19 cellular contexts compared by ENCODE assay signal in the genomic region with DNA sequence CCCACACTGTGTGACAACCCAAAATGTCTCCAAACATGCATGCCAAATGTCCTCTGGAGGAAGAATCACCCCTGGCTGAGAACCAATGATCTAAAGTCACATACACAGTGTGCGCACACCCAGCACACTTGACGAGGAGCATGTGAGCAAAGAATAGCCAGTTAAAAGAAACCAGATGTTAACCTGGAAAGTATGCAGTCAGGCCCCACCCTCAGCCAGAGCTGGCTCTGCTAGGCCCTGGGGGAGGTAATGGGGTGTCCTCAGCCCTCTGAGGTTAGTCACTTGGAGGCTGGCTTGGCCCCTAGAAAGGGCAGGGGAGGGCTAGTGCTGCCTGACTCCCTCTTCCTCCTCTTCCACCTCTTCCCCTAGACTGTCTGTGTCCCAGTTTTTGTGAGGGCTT. TPM values are rescaled to one million over a fixed set of nuclear protein-coding genes. Genes with fewer than 3 reads are reported as not detected.
A peak's percentile ranks its signal among the peaks of the same experiment; 100 is the strongest.
DNase-seq lines count a peak whose midpoint lies in the region; ATAC-seq, FAIRE-seq and TF ChIP-seq lines count a peak whose summit lies in the region.
"Had no signal": no experiment of that assay in that cellular context is flagged by ENCODE, and none has a peak within 500 bp of the region (broad histone marks: within the 10 kb centered on the region; RNA-seq: fewer than 3 reads in every experiment).

No MANE protein-coding gene starts in this region.

- peaks cover 4% of the 10 kb centered on the region for H3K27me3 ChIP-seq in astrocyte (ENCODE audit: insufficient read depth, low read length)
- H3K27me3 ChIP-seq: transverse colon had no signal

- POLR2A ChIA-PET in OCI-LY7 (lab: Charles Lee): no interaction called here

- no peak for TF ChIP-seq CTCF in astrocyte (IDR thresholded peaks at IDR 0.05; ENCODE audit: insufficient read depth, low read depth, low read length)
- TF ChIP-seq CTCF in OCI-LY7 (conservative IDR thresholded peaks at IDR 0.05; ENCODE audit: low read length): no peak

- no peaks in the 10 kb centered on the region for H4K20me1 ChIP-seq in astrocyte (ENCODE audit: insufficient read depth, low read length)
- H4K20me1 ChIP-seq in OCI-LY7 (ENCODE audit: insufficient read depth, low read length): no peaks in the 10 kb centered on the region; the same call in 1 of the 2 replicates

- FAIRE-seq in astrocyte (lab: Jason Lieb, UNC): no peak

- H3K36me3 ChIP-seq in astrocyte (ENCODE audit: insufficient read depth, low read length) (no peaks in the 10 kb centered on the region), OCI-LY7 (ENCODE audit: insufficient read depth, low read length) (no peaks in the 10 kb centered on the region)
- H3K36me3 ChIP-seq: transverse colon had no signal

- H2AFZ ChIP-seq in astrocyte (ENCODE audit: low read depth, low read length) (no peak overlapping the region), OCI-LY7 (ENCODE audit: low read length) (no peak overlapping the region)

- H3K27me3 Mint-ChIP-seq in astrocyte (ENCODE audit: low read depth, unreplicated experiment): peaks cover 37% of the 10 kb centered on the region

- no TSS peak for BruUV-seq in OCI-LY7 (replicated peaks; lab: Mats Ljungman, UMichigan)

- ATAC-seq in left ventricle myocardium superior: peak; percentile 79
- no peak for ATAC-seq in HG02571 (IDR thresholded peaks at IDR 0.05; ENCODE audit: unreplicated experiment)
- ATAC-seq: activated T-helper 17 cell treated with anti-CD3 and anti-CD28 coated beads, Interleukin-2, amount 50 U/mL, for 72 hours; naive thymus-derived CD8-positive, alpha-beta T cell had no signal

- H3K4me1 Mint-ChIP-seq in astrocyte (ENCODE audit: low read depth, unreplicated experiment): peaks cover 4% of the 10 kb centered on the region
- H3K4me1 Mint-ChIP-seq: activated T-helper 17 cell treated with anti-CD3 and anti-CD28 coated beads, Interleukin-2, amount 50 U/mL, for 72 hours had no signal

- H3K9me2 ChIP-seq in OCI-LY7 (ENCODE audit: insufficient read depth, low read length): no peaks in the 10 kb centered on the region

- peaks cover 3% of the 10 kb centered on the region for H3K9me3 Mint-ChIP-seq in astrocyte (ENCODE audit: unreplicated experiment)
- H3K9me3 Mint-ChIP-seq: activated T-helper 17 cell treated with anti-CD3 and anti-CD28 coated beads, Interleukin-2, amount 50 U/mL, for 72 hours; naive thymus-derived CD8-positive, alpha-beta T cell; T-helper 2 cell treated with Interferon-gamma antibody and Interleukin-4, amounts not matched to agents 5 μg/mL and 100 μg/mL, for 36 hours had no signal

- H3K27ac Mint-ChIP-seq in astrocyte (ENCODE audit: unreplicated experiment): no peak overlapping the region
- H3K27ac Mint-ChIP-seq: activated T-helper 17 cell treated with anti-CD3 and anti-CD28 coated beads, Interleukin-2, amount 50 U/mL, for 72 hours; naive thymus-derived CD8-positive, alpha-beta T cell; T-helper 2 cell treated with Interferon-gamma antibody and Interleukin-4, amounts not matched to agents 5 μg/mL and 100 μg/mL, for 36 hours had no signal

- H3K27ac ChIP-seq in astrocyte (ENCODE audit: low read depth, low read length) (no peak overlapping the region), OCI-LY7 (ENCODE audit: low read depth, low read length, poor library complexity, severe bottlenecking) (no peak overlapping the region)
- H3K27ac ChIP-seq: dorsolateral prefrontal cortex, transverse colon had no signal

- no peak overlapping the region for H3K9ac ChIP-seq in astrocyte (ENCODE audit: low read length)

- H3K9me3 ChIP-seq in astrocyte (ENCODE audit: insufficient read depth, low read depth, low read length): no peaks in the 10 kb centered on the region
- no peaks in the 10 kb centered on the region for H3K9me3 ChIP-seq in OCI-LY7 (ENCODE audit: low read length)
- H3K9me3 ChIP-seq: transverse colon had no signal

- no peaks in the 10 kb centered on the region for H3K79me2 ChIP-seq in astrocyte (ENCODE audit: insufficient read depth, low read length)
- H3K79me2 ChIP-seq in OCI-LY7 (ENCODE audit: insufficient read depth, low read depth, low read length): no peaks in the 10 kb centered on the region

- DNase-seq in AG20443 (ENCODE audit: low spot score) (peak; percentile 80), astrocyte (ENCODE audit: low read depth) (peak; percentile 18), left ventricle myocardium superior (peak; percentile 37), CD1c-positive myeloid dendritic cell (ENCODE audit: extremely low spot score) (no peak), OCI-LY7 (ENCODE audit: low spot score) (no peak)
- DNase-seq: activated CD4-positive, alpha-beta T cell treated with anti-CD3 and anti-CD28 coated beads, Interleukin-2, amount 50 U/mL, for 1 hour; DMS153; dorsolateral prefrontal cortex; kidney glomerular epithelial cell; naive thymus-derived CD8-positive, alpha-beta T cell; NCI-H1694; NCI-H69; RPMI8226; stimulated activated CD4-positive, alpha-beta T cell treated with anti-CD3 and anti-CD28 coated beads, Interleukin-1b, Interleukin-23, amount 100 ng/mL, for 48 hours; stimulated activated CD8-positive, alpha-beta memory T cell treated with anti-CD3 and anti-CD28 coated beads, Interleukin-4, amount 100 ng/mL, for 48 hours; transverse colon had no signal

- CTCF ChIA-PET in OCI-LY7 (lab: Charles Lee; ENCODE audit: unreplicated experiment): no interaction called here

- intact Hi-C loops in left ventricle myocardium superior (cut with micrococcal nuclease) (no loop called here), OCI-LY7 (cut with micrococcal nuclease; ENCODE audit: unreplicated experiment) (no loop called here)

- H3K4me1 ChIP-seq in astrocyte (ENCODE audit: insufficient read depth, low read length): peaks cover 5% of the 10 kb centered on the region
- no peaks in the 10 kb centered on the region for H3K4me1 ChIP-seq in OCI-LY7 (ENCODE audit: insufficient read depth, low read length, poor library complexity, severe bottlenecking)
- H3K4me1 ChIP-seq: transverse colon had no signal

- H3K4me3 ChIP-seq in astrocyte (ENCODE audit: insufficient read depth, low read depth, low read length) (no peak overlapping the region), OCI-LY7 (ENCODE audit: low read depth, low read length, poor library complexity, severe bottlenecking) (no peak overlapping the region)
- H3K4me3 ChIP-seq: dorsolateral prefrontal cortex, transverse colon had no signal

- H3K36me3 Mint-ChIP-seq in astrocyte (ENCODE audit: low read depth, unreplicated experiment): no peaks in the 10 kb centered on the region
- H3K36me3 Mint-ChIP-seq: naive thymus-derived CD8-positive, alpha-beta T cell had no signal

- H3K4me2 ChIP-seq in astrocyte (ENCODE audit: low read length) (no peak overlapping the region), OCI-LY7 (ENCODE audit: low read length) (no peak overlapping the region)

- no peak overlapping the region for H3K4me3 Mint-ChIP-seq in astrocyte (ENCODE audit: unreplicated experiment)
- H3K4me3 Mint-ChIP-seq: activated T-helper 17 cell treated with anti-CD3 and anti-CD28 coated beads, Interleukin-2, amount 50 U/mL, for 72 hours; naive thymus-derived CD8-positive, alpha-beta T cell; T-helper 2 cell treated with Interferon-gamma antibody and Interleukin-4, amounts not matched to agents 5 μg/mL and 100 μg/mL, for 36 hours had no signal

RNA-seq across cellular contexts. Expression of a gene that starts 15.2 kb away (rescaled TPM):
- total RNA-seq in astrocyte: 0.45 and 0.79 TPM in 2 replicates
- total RNA-seq in left ventricle myocardium superior: not detected
- total RNA-seq in OCI-LY7 (2014; rRNA removed; shearing (Covaris generic)): not detected in 2 replicates
- not detected in 2 replicates for total RNA-seq in OCI-LY7 (2022)
- total RNA-seq: naive thymus-derived CD8-positive, alpha-beta T cell; transverse colon had no signal

RNA-seq across cellular contexts. Expression of a gene that starts 15.6 kb away (rescaled TPM):
- total RNA-seq in astrocyte (3.3 and 5.3 TPM in 2 replicates), left ventricle myocardium superior (2.2 TPM), OCI-LY7 (2022) (not detected in 2 replicates)
- total RNA-seq in OCI-LY7 (2014; rRNA removed; shearing (Covaris generic)): 0.03 TPM in 2 replicates

RNA-seq across cellular contexts. Expression of a gene that starts 36.7 kb away (rescaled TPM):
- 2.0 and 2.3 TPM in 2 replicates for total RNA-seq in astrocyte
- 1.2 TPM for total RNA-seq in left ventricle myocardium superior
- total RNA-seq in OCI-LY7 (2014; rRNA removed; shearing (Covaris generic)): 1.4 and 1.9 TPM in 2 replicates
- total RNA-seq in OCI-LY7 (2022): 3.0 and 4.3 TPM in 2 replicates

RNA-seq across cellular contexts. Expression of a gene that starts 59.6 kb away (rescaled TPM):
- 32.1 and 32.5 TPM in 2 replicates for total RNA-seq in astrocyte
- total RNA-seq in left ventricle myocardium superior: 63.0 TPM
- total RNA-seq in OCI-LY7 (2014; rRNA removed; shearing (Covaris generic)): 25.1 and 25.8 TPM in 2 replicates
- 44.6 and 45.0 TPM in 2 replicates for total RNA-seq in OCI-LY7 (2022)

Comparison
In these comparisons a context has a peak if more than half of its experiments do, and no peak if none do; other contexts are left out.
1. DNase-seq: peak in AG20443 (single experiment), astrocyte (single experiment) and left ventricle myocardium superior (single experiment); none in CD1c-positive myeloid dendritic cell (single experiment) and OCI-LY7 (single experiment).